ENCODE assay signal across 1 cellular context in genomic region chr7:124033093-124033806, GRCh38.
TF ChIP-seq lines count a peak whose summit lies in the region.

No MANE protein-coding gene starts in this region.

TF ChIP-seq in HEK293, 187 proteins besides CTCF, POLR2A, EP300 and RAD21 (continued from another document):
- TF ChIP-seq ZNF610 (tag by site-specific recombination; IDR thresholded peaks at IDR 0.05; ENCODE audit: borderline replicate concordance) (no peak), ZNF416 (tag by site-specific recombination; IDR thresholded peaks at IDR 0.05) (no peak), ZBTB21 (tag by site-specific recombination; IDR thresholded peaks at IDR 0.05) (no peak), ZBTB1 (tag by site-specific recombination; IDR thresholded peaks at IDR 0.05) (no peak), ZNF510 (tag by site-specific recombination; IDR thresholded peaks at IDR 0.05; ENCODE audit: insufficient replicate concordance) (no peak), PRDM1 (tag by site-specific recombination; IDR thresholded peaks at IDR 0.05) (no peak), ZNF114 (tag by site-specific recombination; IDR thresholded peaks at IDR 0.05) (no peak), MZF1 (tag by site-specific recombination; IDR thresholded peaks at IDR 0.05; ENCODE audit: borderline replicate concordance) (peak; percentile 61; the same call in 1 of the 2 replicates), ZNF777 (tag by site-specific recombination; IDR thresholded peaks at IDR 0.05; ENCODE audit: borderline replicate concordance) (peak; percentile 35; the same call in 1 of the 2 replicates), GLIS2 (tag by site-specific recombination; IDR thresholded peaks at IDR 0.05) (peak; percentile 46; the same call in 1 of the 2 replicates), OSR2 (tag by site-specific recombination; IDR thresholded peaks at IDR 0.05) (no peak), SP3 (tag by site-specific recombination; IDR thresholded peaks at IDR 0.05) (peak; percentile 47), SCRT1 (tag by site-specific recombination; IDR thresholded peaks at IDR 0.05; ENCODE audit: borderline replicate concordance) (0 out of 2 replicates have a peak, but pooled peaks have one; percentile 44), ZNF311 (tag by site-specific recombination; IDR thresholded peaks at IDR 0.05; ENCODE audit: borderline replicate concordance) (no peak), ZEB2 (tag by site-specific recombination; IDR thresholded peaks at IDR 0.05) (peak; percentile 24; the same call in 1 of the 2 replicates), ZNF394 (tag by site-specific recombination; IDR thresholded peaks at IDR 0.05; ENCODE audit: borderline replicate concordance) (no peak), ZNF561 (tag by site-specific recombination; IDR thresholded peaks at IDR 0.05; ENCODE audit: borderline replicate concordance) (no peak), ZBTB11 (tag by site-specific recombination; conservative IDR thresholded peaks at IDR 0.05; ENCODE audit: low read depth) (no peak), ZNF629 (tag by site-specific recombination; IDR thresholded peaks at IDR 0.05) (no peak), ZNF596 (tag by site-specific recombination; IDR thresholded peaks at IDR 0.05) (no peak), TRIM28 (IDR thresholded peaks at IDR 0.05; ENCODE audit: borderline replicate concordance, low read length) (no peak), ZNF48 (tag by site-specific recombination; IDR thresholded peaks at IDR 0.05) (no peak), ZFP69B (tag by site-specific recombination; IDR thresholded peaks at IDR 0.05) (no peak), ZNF560 (tag by site-specific recombination; IDR thresholded peaks at IDR 0.05; ENCODE audit: borderline replicate concordance) (no peak), ZNF626 (tag by site-specific recombination; IDR thresholded peaks at IDR 0.05) (no peak), SCRT2 (tag by site-specific recombination; IDR thresholded peaks at IDR 0.05) (peak; percentile 88), ZBTB17 (tag by site-specific recombination; IDR thresholded peaks at IDR 0.05) (peak; percentile 52; the same call in 1 of the 2 replicates), PBX3 (CRISPR knock-in tag; IDR thresholded peaks at IDR 0.05) (no peak), ZNF830 (tag by site-specific recombination; IDR thresholded peaks at IDR 0.05; ENCODE audit: low read depth) (no peak), ZNF473 (tag by site-specific recombination; IDR thresholded peaks at IDR 0.05) (no peak), ZNF239 (tag by site-specific recombination; IDR thresholded peaks at IDR 0.05) (no peak), ZNF350 (tag by site-specific recombination; IDR thresholded peaks at IDR 0.05) (no peak), ZNF302 (tag by site-specific recombination; IDR thresholded peaks at IDR 0.05; ENCODE audit: low read depth) (no peak), ZNF214 (tag by site-specific recombination; IDR thresholded peaks at IDR 0.05; ENCODE audit: borderline replicate concordance) (no peak), ZNF391 (tag by site-specific recombination; IDR thresholded peaks at IDR 0.05; ENCODE audit: borderline replicate concordance, low read depth) (no peak), ZNF146 (tag by site-specific recombination; IDR thresholded peaks at IDR 0.05) (no peak), ZNF571 (tag by site-specific recombination; IDR thresholded peaks at IDR 0.05) (no peak), REST (tag by site-specific recombination; IDR thresholded peaks at IDR 0.05) (no peak), ZNF174 (tag by site-specific recombination; IDR thresholded peaks at IDR 0.05) (no peak), ZSCAN4 (tag by site-specific recombination; IDR thresholded peaks at IDR 0.05) (no peak), ZNF843 (tag by site-specific recombination; IDR thresholded peaks at IDR 0.05) (no peak), ZNF548 (tag by site-specific recombination; IDR thresholded peaks at IDR 0.05) (no peak), ZNF558 (tag by site-specific recombination; IDR thresholded peaks at IDR 0.05) (no peak), ZXDB (tag by site-specific recombination; IDR thresholded peaks at IDR 0.05) (no peak), KLF10 (tag by site-specific recombination; IDR thresholded peaks at IDR 0.05) (no peak), ZNF707 (tag by site-specific recombination; IDR thresholded peaks at IDR 0.05) (no peak), ZSCAN30 (tag by site-specific recombination; IDR thresholded peaks at IDR 0.05) (no peak), ZNF362 (tag by site-specific recombination; IDR thresholded peaks at IDR 0.05) (no peak), ZNF555 (tag by site-specific recombination; conservative IDR thresholded peaks at IDR 0.05) (no peak), ZNF335 (tag by site-specific recombination; conservative IDR thresholded peaks at IDR 0.05) (peak; percentile 42)
TF ChIP-seq in HEK293: peak in this region for 25.
